Comparison of ENCODE assay signal across 22 cellular contexts in the genomic region with DNA sequence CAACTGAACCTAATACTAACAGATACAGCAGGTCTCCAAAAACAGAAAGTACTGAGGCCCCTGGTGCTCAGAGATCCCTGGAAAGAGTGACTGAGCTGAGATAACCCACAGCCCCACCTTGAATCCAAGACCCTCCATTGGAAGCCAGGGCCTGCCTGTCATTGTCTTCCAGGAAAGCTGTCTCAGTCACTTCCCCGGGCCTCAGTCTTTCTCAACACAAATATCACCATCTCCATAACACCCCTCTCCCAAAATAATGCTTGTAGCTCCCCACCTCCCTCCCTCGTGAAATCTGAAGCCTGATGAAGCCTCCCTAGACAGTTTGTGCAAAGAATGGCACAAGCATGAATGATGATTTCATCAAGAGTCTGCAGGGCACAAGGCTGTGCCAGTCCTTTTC.
DNase-seq lines count a peak whose midpoint lies in the region; ATAC-seq, FAIRE-seq and TF ChIP-seq lines count a peak whose summit lies in the region.
"Had no signal": no experiment of that assay in that cellular context is flagged by ENCODE, and none has a peak within 500 bp of the region (broad histone marks: within the 10 kb centered on the region; RNA-seq: fewer than 3 reads in every experiment).

No MANE protein-coding gene starts in this region.

- BruUV-seq in K562 (replicated peaks; lab: Mats Ljungman, UMichigan) (no TSS peak), PC-3 (replicated peaks; lab: Mats Ljungman, UMichigan) (no TSS peak)

- no peak for TF ChIP-seq RAD21 in K562 (CRISPR knock-in tag; conservative IDR thresholded peaks at IDR 0.05 in 1 of 2, IDR thresholded peaks at IDR 0.05 in 1 of 2)

- H3K36me3 ChIP-seq in K562 (ENCODE audit: control insufficient read depth, insufficient read depth, low read length) (no peaks in the 10 kb centered on the region), mesenchymal stem cell (ENCODE audit: control insufficient read depth in 1 of 2, insufficient read depth in 2 of 2, low read depth in 1 of 2, low read length in 2 of 2) (no peaks in the 10 kb centered on the region), PC-3 (ENCODE audit: low read depth, low read length) (no peaks in the 10 kb centered on the region)
- H3K36me3 ChIP-seq: BLaER1 treated with 17β-estradiol and CSF1 and Interleukin-3, amounts not matched to agents 10 nM and 100 nM had no signal

- intact Hi-C loops in K562 (cut with micrococcal nuclease) = no loop called here
- intact Hi-C loops in PC-3 (cut with micrococcal nuclease) = no loop called here

- FAIRE-seq in K562 (lab: Jason Lieb, UNC) = peak; percentile 6
- FAIRE-seq: A549, D721Med, G401.6, GM12891, GM19239 had no signal

- H4K20me1 ChIP-seq in K562 (replicated peaks; ENCODE audit: control insufficient read depth, insufficient read depth, low read length) (no peaks in the 10 kb centered on the region), PC-3 (ENCODE audit: low read length) (no peaks in the 10 kb centered on the region)
- H4K20me1 ChIP-seq: BLaER1 treated with 17β-estradiol and CSF1 and Interleukin-3, amounts not matched to agents 10 nM and 100 nM had no signal

- H3K14ac ChIP-seq in mesenchymal stem cell (ENCODE audit: low read length in 2 of 2) = no peak overlapping the region

- TF ChIP-seq CTCF in K562 (IDR thresholded peaks at IDR 0.05 in 2 of 3, conservative IDR thresholded peaks at IDR 0.05 in 1 of 3; ENCODE audit: insufficient read depth in 2 of 3, low read depth in 1 of 3, low read length in 3 of 3) (no peak), PC-3 (conservative IDR thresholded peaks at IDR 0.05; ENCODE audit: low read depth, low read length) (no peak)

- TF ChIP-seq EP300 in K562 (IDR thresholded peaks at IDR 0.05; ENCODE audit: low read length) = no peak

- H3K4ac ChIP-seq in mesenchymal stem cell (ENCODE audit: low read depth in 1 of 2, low read length in 2 of 2) = no peak overlapping the region

- peak overlapping the region; percentile 24 for H3K4me2 ChIP-seq in K562 (ENCODE audit: insufficient read depth, low read length)
- H3K4me2 ChIP-seq in mesenchymal stem cell (ENCODE audit: low read length, poor library complexity, severe bottlenecking) = no peak overlapping the region
- no peak overlapping the region for H3K4me2 ChIP-seq in PC-3 (ENCODE audit: low read length)
- H3K4me2 ChIP-seq: A549 had no signal

- H2BK5ac ChIP-seq in mesenchymal stem cell (ENCODE audit: low read depth, low read length, poor library complexity, severe bottlenecking) = no peak overlapping the region

- no peaks in the 10 kb centered on the region for H3K79me1 ChIP-seq in mesenchymal stem cell (replicated peaks; ENCODE audit: low read length, poor library complexity, severe bottlenecking)

- H2BK12ac ChIP-seq in mesenchymal stem cell (ENCODE audit: low read length in 2 of 2) = no peak overlapping the region

- H3K27ac ChIP-seq in K562 (ENCODE audit: extremely low read depth, low read depth, low read length) = no peak overlapping the region
- no peak overlapping the region for H3K27ac ChIP-seq in mesenchymal stem cell (ENCODE audit: low read length, poor library complexity, severe bottlenecking)
- no peak overlapping the region for H3K27ac ChIP-seq in PC-3 (ENCODE audit: low read length)
- H3K27ac ChIP-seq: 22Rv1, A549, C4-2B had no signal

- no peak overlapping the region for H3K18ac ChIP-seq in mesenchymal stem cell (ENCODE audit: low read depth in 1 of 2, low read length in 2 of 2)

- peaks cover 7% of the 10 kb centered on the region in 2 experiments; a peak in 3 of 5 replicates for H3K27me3 ChIP-seq in K562 (ENCODE audit: control insufficient read depth in 2 of 2, insufficient read depth in 2 of 2, low read length in 2 of 2)
- H3K27me3 ChIP-seq in mesenchymal stem cell (ENCODE audit: control insufficient read depth in 1 of 2, insufficient read depth in 1 of 2, low read length in 2 of 2) = peaks cover 0 to 7% of the 10 kb centered on the region in 2 experiments
- peaks cover 10% of the 10 kb centered on the region; the same call in 1 of the 2 replicates for H3K27me3 ChIP-seq in PC-3 (ENCODE audit: low read length)
- H3K27me3 ChIP-seq: BLaER1 treated with 17β-estradiol and CSF1 and Interleukin-3, amounts not matched to agents 10 nM and 100 nM had no signal

- H2BK120ac ChIP-seq in mesenchymal stem cell (ENCODE audit: low read depth, low read length) = no peak overlapping the region

- DNase-seq in activated effector memory CD4-positive, alpha-beta T cell treated with anti-CD3 and anti-CD28 coated beads, Interleukin-2, amount 50 U/mL, for 16 hours = peak; percentile 9
- DNase-seq in activated effector memory CD4-positive, alpha-beta T cell treated with Interleukin-2 at 50 U/mL for 16 hours = no peak
- peak in 2 of 4 experiments; percentile 7 to 21 for DNase-seq in K562 (ENCODE audit: extremely low read depth in 1 of 4, low spot score in 3 of 4)
- DNase-seq in mesenchymal stem cell = no peak
- DNase-seq in NCI-H526 treated with DMSO at 0.1 percent for 48 hours (lab: John Stamatoyannopoulos, UW) = no peak
- DNase-seq in PC-3 = no peak
- DNase-seq: AML-193; Caco-2; Calu3; CD4-positive, alpha-beta T cell; CD8-positive, alpha-beta T cell; DMS79 treated with DMSO at 0.1 percent for 48 hours; GF-D8 had no signal

- no peak overlapping the region for H3K4me3 ChIP-seq in K562
- H3K4me3 ChIP-seq in mesenchymal stem cell (ENCODE audit: insufficient read depth in 1 of 2, low read depth in 1 of 2, low read length in 2 of 2) = no peak overlapping the region
- H3K4me3 ChIP-seq in PC-3 (ENCODE audit: low read length) = no peak overlapping the region
- H3K4me3 ChIP-seq: A549; BLaER1 treated with 17β-estradiol and CSF1 and Interleukin-3, amounts not matched to agents 10 nM and 100 nM had no signal

- H4K91ac ChIP-seq in mesenchymal stem cell (ENCODE audit: low read length) = peak overlapping the region; percentile 47

- peak overlapping the region; percentile 5 for H4K8ac ChIP-seq in mesenchymal stem cell (ENCODE audit: low read length)

- no peaks in the 10 kb centered on the region for H3K79me2 ChIP-seq in K562 (ENCODE audit: control insufficient read depth, insufficient read depth, low read length)
- no peaks in the 10 kb centered on the region for H3K79me2 ChIP-seq in PC-3 (ENCODE audit: low read length)

- H2AFZ ChIP-seq in K562 (ENCODE audit: low read depth, low read length) (peak overlapping the region; percentile 46; the same call in 1 of the 2 replicates), mesenchymal stem cell (ENCODE audit: low read depth, low read length) (no peak overlapping the region), PC-3 (ENCODE audit: low read length) (no peak overlapping the region)

- no peaks in the 10 kb centered on the region for H3K9me2 ChIP-seq in PC-3 (replicated peaks; ENCODE audit: low read length)

- CTCF ChIA-PET in K562 (lab: Yijun Ruan, JAX; ENCODE audit: low intra/inter-chr PET ratio) = no interaction called here
- CTCF ChIA-PET in PC-3 (lab: Charles Lee) = no interaction called here

- 3% methylated on average over 2 of the region's 2 CpGs for WGBS in K562 (ENCODE audit: insufficient coverage, low coverage, missing lambda C conversion rate)
- 90% methylated on average over 2 of the region's 2 CpGs for WGBS in mesenchymal stem cell

- TF ChIP-seq POLR2A in K562 (conservative IDR thresholded peaks at IDR 0.05) = no peak

- in situ Hi-C loops in K562 (cut with MboI) = no loop called here

- H3K9me3 ChIP-seq in K562 (replicated peaks; ENCODE audit: control insufficient read depth, insufficient read depth, low read depth, low read length) = no peaks in the 10 kb centered on the region
- H3K9me3 ChIP-seq in mesenchymal stem cell (ENCODE audit: control insufficient read depth, low read length) = no peaks in the 10 kb centered on the region
- H3K9me3 ChIP-seq in PC-3 (ENCODE audit: low read length) = no peaks in the 10 kb centered on the region
- H3K9me3 ChIP-seq: A549; BLaER1 treated with 17β-estradiol and CSF1 and Interleukin-3, amounts not matched to agents 10 nM and 100 nM; Caco-2 had no signal

- H3F3A ChIP-seq in PC-3 (ENCODE audit: low read length, unreplicated experiment) = no peaks in the 10 kb centered on the region

- no peak overlapping the region for H3K23ac ChIP-seq in mesenchymal stem cell (ENCODE audit: low read length in 2 of 2)

- H3K9me1 ChIP-seq in K562 (ENCODE audit: control insufficient read depth, insufficient read depth, low read length) = no peaks in the 10 kb centered on the region

- POLR2A ChIA-PET in K562 (lab: Yijun Ruan, JAX) = interaction anchor here (0.7 kb wide), 1 partner anchor 375 kb away, joined by 3 read pairs; no protein-coding TSS in a partner anchor
- POLR2A ChIA-PET in PC-3 (lab: Charles Lee; ENCODE audit: unreplicated experiment) = no interaction called here

- ATAC-seq in K562 (no peak), HG03039 (IDR thresholded peaks at IDR 0.05; ENCODE audit: unreplicated experiment) (no peak), PC-3 (no peak)
- ATAC-seq: A549; CD8-positive, alpha-beta T cell had no signal

- no peak overlapping the region for H3K9ac ChIP-seq in K562 (ENCODE audit: insufficient read depth in 1 of 2, low read depth in 2 of 2, low read length in 2 of 2)
- no peak overlapping the region for H3K9ac ChIP-seq in mesenchymal stem cell (ENCODE audit: low read length)
- H3K9ac ChIP-seq in PC-3 (ENCODE audit: low read length) = no peak overlapping the region
- H3K9ac ChIP-seq: BLaER1 treated with 17β-estradiol and CSF1 and Interleukin-3, amounts not matched to agents 10 nM and 100 nM had no signal

- H3K4me1 ChIP-seq in K562 (replicated peaks in 1 of 2; ENCODE audit: control insufficient read depth in 2 of 2, insufficient read depth in 2 of 2, low read length in 2 of 2) (peaks cover 0 to 5% of the 10 kb centered on the region in 2 experiments; a peak in 2 of 5 replicates), mesenchymal stem cell (ENCODE audit: control insufficient read depth, insufficient read depth, low read depth, low read length) (peaks cover 33% of the 10 kb centered on the region), PC-3 (ENCODE audit: insufficient read depth, low read length) (no peaks in the 10 kb centered on the region)
- H3K4me1 ChIP-seq: A549 had no signal

- H2BK15ac ChIP-seq in mesenchymal stem cell (ENCODE audit: low read depth, poor library complexity, severe bottlenecking) = no peak overlapping the region

- peak overlapping the region; percentile 59 for H2AK5ac ChIP-seq in mesenchymal stem cell (ENCODE audit: low read length, severe bottlenecking)

TF ChIP-seq in K562, 482 proteins besides CTCF, POLR2A, EP300 and RAD21 (continues in another document):
- TF ChIP-seq ZNF133 (CRISPR knock-in tag; IDR thresholded peaks at IDR 0.05) (no peak), PKNOX1 (IDR thresholded peaks at IDR 0.05) (peak; percentile 83), ZNF212 (CRISPR knock-in tag; IDR thresholded peaks at IDR 0.05) (no peak), FOSL1 (tag; conservative IDR thresholded peaks at IDR 0.05) (0 out of 2 replicates have a peak, but pooled peaks have one; percentile 31)
